In the genomic region with DNA sequence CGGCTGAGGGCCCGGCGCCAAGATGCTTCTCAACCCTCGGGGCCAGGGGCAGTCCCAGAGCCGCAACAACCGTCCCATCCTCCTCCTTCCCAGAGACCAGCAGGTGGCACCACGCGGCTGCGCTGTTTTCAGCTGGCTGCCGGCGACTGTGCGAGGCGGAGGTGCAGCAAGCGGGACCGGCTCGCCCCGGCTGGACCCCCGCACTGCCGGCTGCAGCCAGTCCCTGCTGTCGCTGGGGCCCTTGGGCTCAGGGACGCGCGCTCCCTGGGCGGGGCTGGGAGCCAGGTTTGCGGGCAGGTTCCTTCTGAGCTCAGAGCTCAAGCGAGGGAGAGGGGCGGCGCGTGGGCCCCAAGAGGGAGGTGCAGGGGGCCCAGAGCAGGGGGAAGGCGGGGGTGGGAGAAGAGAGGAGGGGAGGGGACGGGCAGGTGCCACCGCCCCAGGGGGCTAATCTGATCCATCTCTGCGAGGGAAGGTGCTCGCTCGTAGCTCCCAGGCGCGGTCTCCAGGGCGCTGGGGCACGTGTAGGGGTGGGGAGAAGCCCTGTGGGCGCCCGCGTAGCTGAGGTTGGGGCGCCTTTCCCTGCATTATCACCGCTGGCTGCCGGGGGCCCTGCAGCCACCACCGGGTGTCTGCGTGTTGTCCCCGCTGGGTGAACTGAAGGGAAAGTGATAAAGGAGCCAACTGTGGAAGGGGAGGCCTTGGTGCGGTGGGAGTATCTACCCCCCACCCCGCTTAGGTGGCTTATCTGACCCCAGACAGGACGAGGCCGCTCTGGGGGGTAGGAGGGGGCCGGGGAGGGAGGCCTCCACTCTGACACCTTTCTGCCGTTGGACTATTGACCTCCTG, we compare ENCODE assay signal across 1 cellular context.
TF ChIP-seq lines count a peak whose summit lies in the region.

No MANE protein-coding gene starts in this region.

TF ChIP-seq in WTC11, 78 proteins besides CTCF, POLR2A, EP300 and RAD21 (continued from another document):
- TF ChIP-seq, protein P1, sequence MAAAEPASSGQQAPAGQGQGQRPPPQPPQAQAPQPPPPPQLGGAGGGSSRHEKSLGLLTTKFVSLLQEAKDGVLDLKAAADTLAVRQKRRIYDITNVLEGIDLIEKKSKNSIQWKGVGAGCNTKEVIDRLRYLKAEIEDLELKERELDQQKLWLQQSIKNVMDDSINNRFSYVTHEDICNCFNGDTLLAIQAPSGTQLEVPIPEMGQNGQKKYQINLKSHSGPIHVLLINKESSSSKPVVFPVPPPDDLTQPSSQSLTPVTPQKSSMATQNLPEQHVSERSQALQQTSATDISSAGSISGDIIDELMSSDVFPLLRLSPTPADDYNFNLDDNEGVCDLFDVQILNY (CRISPR knock-in tag; IDR thresholded peaks at IDR 0.05), result 0 out of 2 replicates have a peak, but pooled peaks have one; percentile 46
- TF ChIP-seq ETV6 (CRISPR knock-in tag; IDR thresholded peaks at IDR 0.05) (peak; percentile 76; the same call in 1 of the 2 replicates), E2F4 (CRISPR knock-in tag; IDR thresholded peaks at IDR 0.05; ENCODE audit: borderline replicate concordance, low read depth) (no peak), NR1H2 (CRISPR knock-in tag; IDR thresholded peaks at IDR 0.05) (no peak), ZNF121 (CRISPR knock-in tag; IDR thresholded peaks at IDR 0.05) (0 out of 2 replicates have a peak, but pooled peaks have one; percentile 18), GRHL2 (CRISPR knock-in tag; IDR thresholded peaks at IDR 0.05; ENCODE audit: insufficient replicate concordance, severe bottlenecking) (no peak), NFE2L1 (CRISPR knock-in tag; IDR thresholded peaks at IDR 0.05) (peak; percentile 86; the same call in 1 of the 2 replicates), ERG (CRISPR knock-in tag; IDR thresholded peaks at IDR 0.05) (no peak), FOXP1 (CRISPR knock-in tag; IDR thresholded peaks at IDR 0.05; ENCODE audit: borderline replicate concordance) (peak; percentile 82), MAX (CRISPR knock-in tag; IDR thresholded peaks at IDR 0.05) (peak; percentile 77; the same call in 1 of the 2 replicates), FOXK1 (CRISPR knock-in tag; IDR thresholded peaks at IDR 0.05) (peak; percentile 86)
- TF ChIP-seq, protein P2, sequence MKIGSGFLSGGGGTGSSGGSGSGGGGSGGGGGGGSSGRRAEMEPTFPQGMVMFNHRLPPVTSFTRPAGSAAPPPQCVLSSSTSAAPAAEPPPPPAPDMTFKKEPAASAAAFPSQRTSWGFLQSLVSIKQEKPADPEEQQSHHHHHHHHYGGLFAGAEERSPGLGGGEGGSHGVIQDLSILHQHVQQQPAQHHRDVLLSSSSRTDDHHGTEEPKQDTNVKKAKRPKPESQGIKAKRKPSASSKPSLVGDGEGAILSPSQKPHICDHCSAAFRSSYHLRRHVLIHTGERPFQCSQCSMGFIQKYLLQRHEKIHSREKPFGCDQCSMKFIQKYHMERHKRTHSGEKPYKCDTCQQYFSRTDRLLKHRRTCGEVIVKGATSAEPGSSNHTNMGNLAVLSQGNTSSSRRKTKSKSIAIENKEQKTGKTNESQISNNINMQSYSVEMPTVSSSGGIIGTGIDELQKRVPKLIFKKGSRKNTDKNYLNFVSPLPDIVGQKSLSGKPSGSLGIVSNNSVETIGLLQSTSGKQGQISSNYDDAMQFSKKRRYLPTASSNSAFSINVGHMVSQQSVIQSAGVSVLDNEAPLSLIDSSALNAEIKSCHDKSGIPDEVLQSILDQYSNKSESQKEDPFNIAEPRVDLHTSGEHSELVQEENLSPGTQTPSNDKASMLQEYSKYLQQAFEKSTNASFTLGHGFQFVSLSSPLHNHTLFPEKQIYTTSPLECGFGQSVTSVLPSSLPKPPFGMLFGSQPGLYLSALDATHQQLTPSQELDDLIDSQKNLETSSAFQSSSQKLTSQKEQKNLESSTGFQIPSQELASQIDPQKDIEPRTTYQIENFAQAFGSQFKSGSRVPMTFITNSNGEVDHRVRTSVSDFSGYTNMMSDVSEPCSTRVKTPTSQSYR (CRISPR knock-in tag; IDR thresholded peaks at IDR 0.05), result no peak; the same call in 1 of the 2 replicates
